11 cellular contexts compared by ENCODE assay signal in the genomic region with DNA sequence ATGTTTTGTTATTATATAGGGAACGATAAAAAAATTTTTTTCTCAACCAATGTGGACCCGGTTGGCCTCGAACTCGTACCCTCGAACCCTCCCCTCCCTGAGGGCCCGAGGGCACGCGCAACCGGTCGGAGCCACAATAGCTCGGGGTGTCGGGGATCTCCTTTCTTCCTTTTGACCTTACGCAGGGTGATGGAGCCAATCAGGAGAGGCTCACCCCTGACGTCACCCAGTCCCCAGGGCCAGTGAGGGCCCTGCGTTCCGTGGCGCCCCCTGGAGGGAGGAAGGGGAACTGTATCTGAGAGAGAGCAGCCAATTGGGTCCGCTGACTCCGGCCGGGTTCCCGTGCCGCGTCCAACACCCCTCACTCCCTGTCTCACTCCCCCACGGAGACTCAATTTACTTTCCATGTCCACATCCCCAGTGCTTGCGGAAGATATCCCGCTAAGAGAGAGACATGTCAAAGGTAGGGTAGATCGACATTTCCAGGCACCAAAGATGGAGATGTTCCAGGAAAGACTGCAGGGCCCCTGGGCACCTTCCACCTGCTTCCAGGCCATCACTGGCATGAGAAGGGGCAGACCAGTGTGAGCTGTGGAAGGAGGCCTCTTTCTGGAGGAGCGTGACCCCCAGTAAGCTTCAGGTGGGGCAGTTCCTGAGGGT. TPM values are rescaled to one million over a fixed set of nuclear protein-coding genes. Genes with fewer than 3 reads are reported as not detected.
DNase-seq lines count a peak whose midpoint lies in the region; TF ChIP-seq lines count a peak whose summit lies in the region.
"Not testable (repeated sequence)": the region's sequence is repeated elsewhere in the genome, so short reads cannot be mapped to it uniquely, and the experiment has no call there.
"Had no signal": no experiment of that assay in that cellular context is flagged by ENCODE, and none has a peak within 500 bp of the region (broad histone marks: within the 10 kb centered on the region; RNA-seq: fewer than 3 reads in every experiment).

A gene (plus strand): TSS at position 249 of the 660 bp plus-strand sequence. CDS start 206 bp downstream, at position 455.

- not testable (repeated sequence) for H3F3A ChIP-seq in OCI-LY1 (ENCODE audit: insufficient read depth, low read length)

- H3K27me3 ChIP-seq in Karpas-422 (ENCODE audit: low read length); OCI-LY1 (ENCODE audit: insufficient read depth, low read length); osteoblast (ENCODE audit: insufficient read depth, low read length): not testable (repeated sequence)

- not testable (repeated sequence) for H3K9me3 ChIP-seq in Karpas-422 (ENCODE audit: low read length); OCI-LY1 (ENCODE audit: low read length); osteoblast (ENCODE audit: low read depth, low read length)

- not testable (repeated sequence) for H3K4me3 ChIP-seq in Karpas-422 (ENCODE audit: low read length); OCI-LY1 (ENCODE audit: low read depth, low read length, poor library complexity, severe bottlenecking); fibroblast of mammary gland (ENCODE audit: control insufficient read depth, low read depth, low read length); osteoblast (ENCODE audit: insufficient read depth, low read length)

- DNase-seq in DMS 273 treated with DMSO at 0.1 percent for 48 hours (lab: John Stamatoyannopoulos, UW), result peak; percentile 9
- peak; percentile 92 for DNase-seq in Karpas-422
- DNase-seq in activated CD4-positive, alpha-beta T cell treated with anti-CD3 and anti-CD28 coated beads for 48 hours, result peak; percentile 91
- peak; percentile 52 for DNase-seq in activated naive CD4-positive, alpha-beta T cell treated with anti-CD3 and anti-CD28 coated beads, Interleukin-2, amount 50 U/mL, for 16 hours
- DNase-seq in fibroblast of mammary gland (ENCODE audit: low read depth), result peak; percentile 37
- peak; percentile 61 for DNase-seq in osteoblast (ENCODE audit: insufficient read length, low spot score, missing footprints)
- DNase-seq in stimulated activated naive CD4-positive, alpha-beta T cell treated with Interleukin-2 at 50 U/mL for 16 hours (lab: John Stamatoyannopoulos, UW), result peak; percentile 36

- H4K20me1 ChIP-seq in Karpas-422 (ENCODE audit: insufficient read depth, low read depth, low read length); OCI-LY1 (ENCODE audit: insufficient read depth, low read length); osteoblast (ENCODE audit: insufficient read depth, low read length): not testable (repeated sequence)

- H3K27ac ChIP-seq in Karpas-422 (ENCODE audit: low read length); OCI-LY1 (ENCODE audit: low read depth, low read length, poor library complexity, severe bottlenecking); osteoblast (ENCODE audit: low read depth, low read length): not testable (repeated sequence)

- H3K4me2 ChIP-seq in Karpas-422 (ENCODE audit: low read depth, low read length, poor library complexity, severe bottlenecking); OCI-LY1 (ENCODE audit: low read length); osteoblast (ENCODE audit: insufficient read depth, low read length): not testable (repeated sequence)

- not testable (repeated sequence) for H3K9me2 ChIP-seq in Karpas-422 (replicated peaks; ENCODE audit: insufficient read depth, low read length); OCI-LY1 (ENCODE audit: low read depth, low read length)

- H3K4me1 ChIP-seq in Karpas-422 (ENCODE audit: low read length); OCI-LY1 (ENCODE audit: insufficient read depth, low read length, severe bottlenecking); osteoblast (ENCODE audit: insufficient read depth, low read length): not testable (repeated sequence)

- H3K9ac ChIP-seq in Karpas-422 (ENCODE audit: low read length); OCI-LY1 (ENCODE audit: low read length): not testable (repeated sequence)

- H3K36me3 ChIP-seq in Karpas-422 (ENCODE audit: insufficient read depth, low read length); OCI-LY1 (ENCODE audit: insufficient read depth, low read length); osteoblast (ENCODE audit: insufficient read depth, low read length): not testable (repeated sequence)

- peak; percentile 46; the same call in 1 of the 2 replicates for TF ChIP-seq CTCF in OCI-LY1 (IDR thresholded peaks at IDR 0.05; ENCODE audit: low read length)
- peak; percentile 25 for TF ChIP-seq CTCF in fibroblast of mammary gland (conservative IDR thresholded peaks at IDR 0.05; ENCODE audit: control insufficient read depth, insufficient read depth, low read depth, low read length)
- TF ChIP-seq CTCF in osteoblast (IDR thresholded peaks at IDR 0.05; ENCODE audit: extremely low read depth, low read depth, low read length), result peak; percentile 37

- not testable (repeated sequence) for H3K79me2 ChIP-seq in Karpas-422 (ENCODE audit: low read length); OCI-LY1 (ENCODE audit: insufficient read depth, low read length); osteoblast (ENCODE audit: insufficient read depth, low read length)

- H2AFZ ChIP-seq in Karpas-422 (ENCODE audit: low read length); OCI-LY1 (ENCODE audit: low read length); osteoblast (ENCODE audit: low read length): not testable (repeated sequence)

RNA-seq across cellular contexts. Expression of the gene that starts here (rescaled TPM):
- total RNA-seq in Karpas-422 (2014; rRNA removed; shearing (Covaris generic); ENCODE audit: low replicate concordance), result not detected in 2 replicates
- total RNA-seq in osteoblast, result not detected in 2 replicates
- total RNA-seq: hepatocyte, spleen, uterus had no signal

Comparison
In these comparisons a context has a peak if more than half of its experiments do, and no peak if none do; other contexts are left out.
1. Peak in DNase-seq in Karpas-422; RNA of the gene not detected or under 1 TPM.
2. Peak in DNase-seq in osteoblast; RNA of the gene not detected or under 1 TPM.
3. DNase-seq: peak in every context shown above with its lines; median percentile 92 in Karpas-422; 91 in activated CD4-positive, alpha-beta T cell treated with anti-CD3 and anti-CD28 coated beads for 48 hours; 61 in osteoblast; 52 in activated naive CD4-positive, alpha-beta T cell treated with anti-CD3 and anti-CD28 coated beads, Interleukin-2, amount 50 U/mL, for 16 hours; 37 in fibroblast of mammary gland; 36 in stimulated activated naive CD4-positive, alpha-beta T cell treated with Interleukin-2 at 50 U/mL for 16 hours; 9 in DMS 273 treated with DMSO at 0.1 percent for 48 hours.